ENCODE assay signal across 9 cellular contexts in the genomic region with DNA sequence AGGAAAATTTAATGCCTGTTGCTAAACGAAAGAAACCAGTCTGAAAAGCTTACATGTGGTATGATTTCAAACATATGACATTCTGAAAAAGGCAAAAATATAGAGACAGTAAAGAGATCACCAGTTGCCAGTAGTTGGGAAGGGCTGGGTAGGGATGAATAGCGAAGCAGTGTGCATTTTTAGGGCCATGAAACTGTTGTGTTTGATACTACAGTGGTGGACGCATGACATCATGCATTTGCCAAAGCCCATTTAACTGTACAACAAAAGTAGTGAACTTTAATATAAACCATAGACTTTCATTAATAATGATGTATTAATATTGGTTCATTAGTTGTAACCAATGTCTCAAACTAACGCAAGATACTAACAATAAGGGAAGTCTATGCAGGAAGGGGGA. TPM values are rescaled to one million over a fixed set of nuclear protein-coding genes. Genes with fewer than 3 reads are reported as not detected.
"Had no signal": no experiment of that assay in that cellular context is flagged by ENCODE, and none has a peak within 500 bp of the region (broad histone marks: within the 10 kb centered on the region; RNA-seq: fewer than 3 reads in every experiment).

No MANE protein-coding gene starts in this region.

- FAIRE-seq: G401.6, GM12878, GM12891, GM12892, GM18507, GM19239 had no signal

- H3K4me3 ChIP-seq: GM12878 had no signal

- ATAC-seq: GM12878 had no signal

- DNase-seq: GDM1, GF-D8 had no signal

RNA-seq across cellular contexts. Expression of gene EPYC, which starts 14.7 kb away (rescaled TPM):
- total RNA-seq: G401, GM12878 had no signal
- polyA plus RNA-seq: GM12878 had no signal

RNA-seq across cellular contexts. Expression of gene KERA, which starts 38.4 kb away (rescaled TPM):
- total RNA-seq: G401, GM12878 had no signal
- polyA plus RNA-seq: GM12878 had no signal
